ENCODE assay signal across 1 cellular context in the genomic region with DNA sequence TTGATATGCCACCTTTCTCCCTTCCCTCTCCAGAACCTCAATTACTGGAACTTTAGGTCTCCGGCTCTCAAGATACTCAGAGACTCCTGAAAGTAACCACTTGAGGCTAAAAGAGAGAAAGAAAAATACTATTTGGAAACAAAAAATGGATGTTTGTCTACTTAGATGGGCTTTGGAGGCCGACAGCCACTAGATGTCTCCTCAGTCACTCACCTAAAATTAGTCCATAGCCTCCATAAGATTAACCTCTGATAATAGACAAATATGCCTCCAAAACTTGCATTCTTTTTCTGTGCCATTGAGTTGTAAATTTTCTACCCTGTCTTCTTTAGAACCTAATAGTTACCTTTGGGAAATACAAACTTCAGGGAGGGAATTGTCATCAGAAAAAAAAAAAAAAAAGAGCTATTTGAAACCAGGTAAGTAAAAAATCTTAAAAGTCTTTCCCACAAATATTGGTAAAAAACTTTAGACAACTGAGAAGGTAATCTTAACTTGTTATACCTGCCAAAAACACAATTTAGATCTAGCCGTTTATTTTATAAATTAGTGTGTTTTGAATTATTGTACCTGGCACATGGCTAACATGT.
TF ChIP-seq lines count a peak whose summit lies in the region.

No MANE protein-coding gene starts in this region.

TF ChIP-seq in GM23338, 12 proteins besides CTCF, POLR2A, EP300 and RAD21 (continued from another document):
- TF ChIP-seq, protein P1, sequence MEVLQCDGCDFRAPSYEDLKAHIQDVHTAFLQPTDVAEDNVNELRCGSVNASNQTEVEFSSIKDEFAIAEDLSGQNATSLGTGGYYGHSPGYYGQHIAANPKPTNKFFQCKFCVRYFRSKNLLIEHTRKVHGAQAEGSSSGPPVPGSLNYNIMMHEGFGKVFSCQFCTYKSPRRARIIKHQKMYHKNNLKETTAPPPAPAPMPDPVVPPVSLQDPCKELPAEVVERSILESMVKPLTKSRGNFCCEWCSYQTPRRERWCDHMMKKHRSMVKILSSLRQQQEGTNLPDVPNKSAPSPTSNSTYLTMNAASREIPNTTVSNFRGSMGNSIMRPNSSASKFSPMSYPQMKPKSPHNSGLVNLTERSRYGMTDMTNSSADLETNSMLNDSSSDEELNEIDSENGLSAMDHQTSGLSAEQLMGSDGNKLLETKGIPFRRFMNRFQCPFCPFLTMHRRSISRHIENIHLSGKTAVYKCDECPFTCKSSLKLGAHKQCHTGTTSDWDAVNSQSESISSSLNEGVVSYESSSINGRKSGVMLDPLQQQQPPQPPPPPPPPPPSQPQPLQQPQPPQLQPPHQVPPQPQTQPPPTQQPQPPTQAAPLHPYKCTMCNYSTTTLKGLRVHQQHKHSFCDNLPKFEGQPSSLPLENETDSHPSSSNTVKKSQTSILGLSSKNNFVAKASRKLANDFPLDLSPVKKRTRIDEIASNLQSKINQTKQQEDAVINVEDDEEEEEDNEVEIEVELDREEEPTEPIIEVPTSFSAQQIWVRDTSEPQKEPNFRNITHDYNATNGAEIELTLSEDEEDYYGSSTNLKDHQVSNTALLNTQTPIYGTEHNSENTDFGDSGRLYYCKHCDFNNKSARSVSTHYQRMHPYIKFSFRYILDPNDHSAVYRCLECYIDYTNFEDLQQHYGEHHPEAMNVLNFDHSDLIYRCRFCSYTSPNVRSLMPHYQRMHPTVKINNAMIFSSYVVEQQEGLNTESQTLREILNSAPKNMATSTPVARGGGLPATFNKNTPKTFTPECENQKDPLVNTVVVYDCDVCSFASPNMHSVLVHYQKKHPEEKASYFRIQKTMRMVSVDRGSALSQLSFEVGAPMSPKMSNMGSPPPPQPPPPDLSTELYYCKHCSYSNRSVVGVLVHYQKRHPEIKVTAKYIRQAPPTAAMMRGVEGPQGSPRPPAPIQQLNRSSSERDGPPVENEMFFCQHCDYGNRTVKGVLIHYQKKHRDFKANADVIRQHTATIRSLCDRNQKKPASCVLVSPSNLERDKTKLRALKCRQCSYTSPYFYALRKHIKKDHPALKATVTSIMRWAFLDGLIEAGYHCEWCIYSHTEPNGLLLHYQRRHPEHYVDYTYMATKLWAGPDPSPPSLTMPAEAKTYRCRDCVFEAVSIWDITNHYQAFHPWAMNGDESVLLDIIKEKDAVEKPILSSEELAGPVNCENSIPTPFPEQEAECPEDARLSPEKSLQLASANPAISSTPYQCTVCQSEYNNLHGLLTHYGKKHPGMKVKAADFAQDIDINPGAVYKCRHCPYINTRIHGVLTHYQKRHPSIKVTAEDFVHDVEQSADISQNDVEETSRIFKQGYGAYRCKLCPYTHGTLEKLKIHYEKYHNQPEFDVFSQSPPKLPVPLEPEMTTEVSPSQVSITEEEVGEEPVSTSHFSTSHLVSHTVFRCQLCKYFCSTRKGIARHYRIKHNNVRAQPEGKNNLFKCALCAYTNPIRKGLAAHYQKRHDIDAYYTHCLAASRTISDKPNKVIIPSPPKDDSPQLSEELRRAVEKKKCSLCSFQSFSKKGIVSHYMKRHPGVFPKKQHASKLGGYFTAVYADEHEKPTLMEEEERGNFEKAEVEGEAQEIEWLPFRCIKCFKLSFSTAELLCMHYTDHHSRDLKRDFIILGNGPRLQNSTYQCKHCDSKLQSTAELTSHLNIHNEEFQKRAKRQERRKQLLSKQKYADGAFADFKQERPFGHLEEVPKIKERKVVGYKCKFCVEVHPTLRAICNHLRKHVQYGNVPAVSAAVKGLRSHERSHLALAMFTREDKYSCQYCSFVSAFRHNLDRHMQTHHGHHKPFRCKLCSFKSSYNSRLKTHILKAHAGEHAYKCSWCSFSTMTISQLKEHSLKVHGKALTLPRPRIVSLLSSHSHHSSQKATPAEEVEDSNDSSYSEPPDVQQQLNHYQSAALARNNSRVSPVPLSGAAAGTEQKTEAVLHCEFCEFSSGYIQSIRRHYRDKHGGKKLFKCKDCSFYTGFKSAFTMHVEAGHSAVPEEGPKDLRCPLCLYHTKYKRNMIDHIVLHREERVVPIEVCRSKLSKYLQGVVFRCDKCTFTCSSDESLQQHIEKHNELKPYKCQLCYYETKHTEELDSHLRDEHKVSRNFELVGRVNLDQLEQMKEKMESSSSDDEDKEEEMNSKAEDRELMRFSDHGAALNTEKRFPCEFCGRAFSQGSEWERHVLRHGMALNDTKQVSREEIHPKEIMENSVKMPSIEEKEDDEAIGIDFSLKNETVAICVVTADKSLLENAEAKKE (CRISPR knock-in tag; IDR thresholded peaks at IDR 0.05), result no peak
- no peak for TF ChIP-seq NANOG (IDR thresholded peaks at IDR 0.05; ENCODE audit: borderline replicate concordance)
